Comparison of ENCODE assay signal across 14 cellular contexts in the genomic region with DNA sequence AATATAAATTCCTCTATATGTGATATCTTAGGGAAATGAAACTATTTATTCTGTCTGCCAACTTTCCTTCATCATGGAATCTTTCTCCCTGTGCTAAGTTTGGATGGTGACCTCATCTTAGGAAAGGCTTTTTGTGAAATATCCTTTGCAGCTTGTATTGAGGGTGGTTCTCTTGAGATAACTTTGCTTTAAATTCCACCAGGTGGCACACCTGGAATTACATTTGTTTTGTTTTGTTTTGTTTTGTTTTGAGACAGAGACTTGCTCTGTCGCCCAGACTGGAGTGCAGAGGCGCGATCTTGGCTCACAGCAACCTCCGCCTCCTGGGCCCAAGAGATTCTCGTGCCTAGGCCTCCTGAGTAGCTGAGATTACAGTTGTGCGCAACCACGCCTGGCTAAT. TPM values are rescaled to one million over a fixed set of nuclear protein-coding genes. Genes with fewer than 3 reads are reported as not detected.
A peak's percentile ranks its signal among the peaks of the same experiment; 100 is the strongest.
DNase-seq lines count a peak whose midpoint lies in the region; ATAC-seq, FAIRE-seq and TF ChIP-seq lines count a peak whose summit lies in the region.
"Had no signal": no experiment of that assay in that cellular context is flagged by ENCODE, and none has a peak within 500 bp of the region (broad histone marks: within the 10 kb centered on the region; RNA-seq: fewer than 3 reads in every experiment).

No MANE protein-coding gene starts in this region.

- H2AFZ ChIP-seq in HepG2 (ENCODE audit: low read length), result no peak overlapping the region

- no peak for TF ChIP-seq POLR2A in HepG2 (IDR thresholded peaks at IDR 0.05; ENCODE audit: insufficient read depth in 1 of 2, low read depth in 2 of 2, low read length in 2 of 2)

- H4K20me1 ChIP-seq in HepG2 (ENCODE audit: insufficient read depth, low read length), result no peaks in the 10 kb centered on the region

- in situ Hi-C loops in HepG2 (cut with HindIII; ENCODE audit: extremely low pct_ligation_motif_present, low pct_unique_long_range_greater_than_20kb), result no loop called here

- H3K27me3 ChIP-seq in liver (ENCODE audit: control insufficient read depth in 4 of 4, insufficient read depth in 4 of 4, low read length in 3 of 4) (no peaks in the 10 kb centered on the region), HepG2 (ENCODE audit: control insufficient read depth in 1 of 2, insufficient read depth in 2 of 2, low read length in 2 of 2) (no peaks in the 10 kb centered on the region)
- H3K27me3 ChIP-seq: dorsolateral prefrontal cortex had no signal

- 85% methylated on average over 7 of the region's 7 CpGs for WGBS in liver
- WGBS in HepG2 (ENCODE audit: low lambda C conversion rate), result 51% methylated on average over 7 of the region's 7 CpGs

- H3K4me3 ChIP-seq in liver (ENCODE audit: low read depth in 1 of 3, low read length in 3 of 3) (no peak overlapping the region), HepG2 (replicated peaks in 1 of 3; ENCODE audit: insufficient read depth in 1 of 3, low read depth in 2 of 3, low read length in 3 of 3) (no peak overlapping the region), cardiac fibroblast (replicated peaks in 1 of 2; ENCODE audit: low read depth in 2 of 2, low read length in 2 of 2) (no peak overlapping the region)
- H3K4me3 ChIP-seq: dorsolateral prefrontal cortex, left lung had no signal

- ATAC-seq in HepG2 (no peak), Right ventricle myocardium superior (ENCODE audit: poor library complexity) (no peak), HG02840 (IDR thresholded peaks at IDR 0.05; ENCODE audit: low FRiP score, unreplicated experiment) (no peak)
- no peak for ATAC-seq in stimulated activated naive CD8-positive, alpha-beta T cell treated with anti-CD3 and anti-CD28 coated beads, Interleukin-15, amount 100 ng/mL, for 72 hours
- ATAC-seq: left lung had no signal

- H3K4me1 Mint-ChIP-seq in stimulated activated naive CD8-positive, alpha-beta T cell treated with anti-CD3 and anti-CD28 coated beads, Interleukin-15, amount 100 ng/mL, for 72 hours, result peaks cover 20% of the 10 kb centered on the region

- intact Hi-C loops in HepG2 (cut with micrococcal nuclease; ENCODE audit: unreplicated experiment) (no loop called here), Right ventricle myocardium superior (cut with DNase I) (no loop called here)

- POLR2A ChIA-PET in HepG2 (lab: Yijun Ruan, JAX), result no interaction called here

- H3K79me2 ChIP-seq in HepG2 (ENCODE audit: insufficient read depth, low read length), result no peaks in the 10 kb centered on the region

- H3K27ac ChIP-seq in liver (ENCODE audit: low read depth in 1 of 2, low read length in 2 of 2), result no peak overlapping the region
- H3K27ac ChIP-seq in HepG2 (ENCODE audit: extremely low read length, insufficient read depth, low read length), result no peak overlapping the region
- H3K27ac ChIP-seq: dorsolateral prefrontal cortex, left lung, neutrophil had no signal

- TF ChIP-seq CTCF in liver (IDR thresholded peaks at IDR 0.05; ENCODE audit: low read depth, low read length, missing input control), result peak; percentile 5
- TF ChIP-seq CTCF in HepG2 (CRISPR knock-in tag; IDR thresholded peaks at IDR 0.05), result no peak
- peak; percentile 46; the same call in 1 of the 2 replicates for TF ChIP-seq CTCF in LNCAP (IDR thresholded peaks at IDR 0.05)
- no peak for TF ChIP-seq CTCF in cardiac fibroblast (IDR thresholded peaks at IDR 0.05; ENCODE audit: low read depth, low read length)

- H3K4me1 ChIP-seq in liver (ENCODE audit: control insufficient read depth in 4 of 4, insufficient read depth in 4 of 4, low read length in 3 of 4) (no peaks in the 10 kb centered on the region), HepG2 (ENCODE audit: insufficient read depth, low read length) (no peaks in the 10 kb centered on the region)

- H3K4me3 Mint-ChIP-seq in stimulated activated naive CD8-positive, alpha-beta T cell treated with anti-CD3 and anti-CD28 coated beads, Interleukin-15, amount 100 ng/mL, for 72 hours, result no peak overlapping the region

- H3K9ac ChIP-seq in liver (ENCODE audit: low read depth in 1 of 2, low read length in 2 of 2), result no peak overlapping the region
- H3K9ac ChIP-seq in HepG2 (ENCODE audit: insufficient read depth, low read depth, low read length), result no peak overlapping the region

- BruUV-seq in HepG2 (replicated peaks; lab: Mats Ljungman, UMichigan), result no TSS peak

- CTCF ChIA-PET in HepG2 (lab: Yijun Ruan, JAX; ENCODE audit: low intra/inter-chr PET ratio, low total read pairs), result no interaction called here

- H3K9me3 ChIP-seq in liver (ENCODE audit: control insufficient read depth in 4 of 4, low read length in 3 of 4), result no peaks in the 10 kb centered on the region
- no peaks in the 10 kb centered on the region for H3K9me3 ChIP-seq in HepG2 (ENCODE audit: low read length)
- H3K9me3 ChIP-seq: left lung, neutrophil had no signal

- DNase-seq in HepG2 (ENCODE audit: low spot score) (no peak), cardiac fibroblast (ENCODE audit: low read depth in 2 of 2) (peak; percentile 1 to 33), Right ventricle myocardium superior (no peak), SKM-1 (lab: John Stamatoyannopoulos, UW; ENCODE audit: unreplicated experiment) (no peak)
- DNase-seq in stimulated activated naive CD8-positive, alpha-beta T cell treated with anti-CD3 and anti-CD28 coated beads, Interleukin-15, amount 100 ng/mL, for 72 hours, result no peak
- DNase-seq: amniotic stem cell, dorsolateral prefrontal cortex, left lung, NCI-H748 treated with DMSO at 0.1 percent for 48 hours had no signal

- no peak for FAIRE-seq in HepG2 (lab: Jason Lieb, UNC)

- no peaks in the 10 kb centered on the region for H3K9me3 Mint-ChIP-seq in stimulated activated naive CD8-positive, alpha-beta T cell treated with anti-CD3 and anti-CD28 coated beads, Interleukin-15, amount 100 ng/mL, for 72 hours

- TF ChIP-seq RAD21 in liver (IDR thresholded peaks at IDR 0.05) (peak in 1 of 2 donors; percentile 13), HepG2 (CRISPR knock-in tag; IDR thresholded peaks at IDR 0.05) (no peak)

- H3K36me3 ChIP-seq in liver (ENCODE audit: control insufficient read depth in 4 of 4, insufficient read depth in 3 of 4, low read depth in 1 of 4, low read length in 3 of 4) (no peaks in the 10 kb centered on the region), HepG2 (replicated peaks in 1 of 2; ENCODE audit: control insufficient read depth in 1 of 2, insufficient read depth in 2 of 2, low read length in 2 of 2) (no peaks in the 10 kb centered on the region)
- H3K36me3 ChIP-seq: left lung, neutrophil had no signal

- TF ChIP-seq EP300 in HepG2 (IDR thresholded peaks at IDR 0.05; ENCODE audit: low read depth in 2 of 2, low read length in 2 of 2) (no peak), HepG2 (CRISPR knock-in tag; IDR thresholded peaks at IDR 0.05; ENCODE audit: borderline replicate concordance) (no peak)

- H3K27me3 Mint-ChIP-seq in stimulated activated naive CD8-positive, alpha-beta T cell treated with anti-CD3 and anti-CD28 coated beads, Interleukin-15, amount 100 ng/mL, for 72 hours, result peaks cover 52% of the 10 kb centered on the region

- H3K4me2 ChIP-seq in HepG2 (ENCODE audit: low read depth, low read length), result no peak overlapping the region

- H3K27ac Mint-ChIP-seq in stimulated activated naive CD8-positive, alpha-beta T cell treated with anti-CD3 and anti-CD28 coated beads, Interleukin-15, amount 100 ng/mL, for 72 hours, result no peak overlapping the region

RNA-seq across cellular contexts. Expression of a gene that starts 7.6 kb away (rescaled TPM):
- total RNA-seq in liver (under 1 TPM in 1 of 2 donors, not detected in 1; 0.09 TPM), HepG2 (2016; rRNA removed; fragmentation: Illumina TruSeq; extraction: Trizol) (not detected in 2 replicates), Right ventricle myocardium superior (not detected)
- polyA plus RNA-seq in liver (under 1 TPM in 1 of 2 donors, not detected in 1; 0.02 TPM), HepG2 (2011; rRNA removed) (not detected in 2 replicates)
- not detected in 2 replicates for total RNA-seq in HepG2 (2016; cell fraction: cytosol; rRNA removed; fragmentation: Illumina TruSeq; extraction: Trizol; ENCODE audit: low read depth)
- not detected in 2 replicates for total RNA-seq in HepG2 (2016; cell fraction: insoluble cytoplasmic fraction; rRNA removed; fragmentation: Illumina TruSeq; extraction: Trizol)
- not detected in 2 replicates for total RNA-seq in HepG2 (2016; cell fraction: membrane; rRNA removed; fragmentation: Illumina TruSeq; extraction: Trizol)
- total RNA-seq in HepG2 (2016; cell fraction: nucleus; rRNA removed; fragmentation: Illumina TruSeq; extraction: Trizol), result not detected in 2 replicates
- polyA plus RNA-seq in HepG2 (2011; cell fraction: cytosol; rRNA removed), result not detected in 2 replicates
- not detected in 2 replicates for polyA plus RNA-seq in HepG2 (2011; cell fraction: nucleus; rRNA removed)
- polyA plus RNA-seq in HepG2 (2012), result not detected in 2 replicates
- polyA plus RNA-seq in HepG2 (2016; cell fraction: cytosol; fragmentation: Illumina TruSeq; extraction: Trizol; ENCODE audit: low read depth), result not detected in 2 replicates
- polyA plus RNA-seq in HepG2 (2016; cell fraction: insoluble cytoplasmic fraction; fragmentation: Illumina TruSeq; extraction: Trizol; ENCODE audit: low read depth), result not detected in 2 replicates
- polyA plus RNA-seq in HepG2 (2016; cell fraction: membrane; fragmentation: Illumina TruSeq; extraction: Trizol; ENCODE audit: low read depth), result not detected in 2 replicates
- polyA plus RNA-seq in HepG2 (2016; cell fraction: nucleus; fragmentation: Illumina TruSeq; extraction: Trizol; ENCODE audit: insufficient read depth, low read depth), result not detected in 2 replicates
- polyA minus RNA-seq in HepG2 (2011; rRNA and poly(A)+ RNA removed; ENCODE audit: low replicate concordance), result not detected in 2 replicates
- polyA minus RNA-seq in HepG2 (2011; cell fraction: cytosol; rRNA and poly(A)+ RNA removed), result not detected in 2 replicates
- polyA minus RNA-seq in HepG2 (2011; cell fraction: nucleus; rRNA and poly(A)+ RNA removed), result not detected in 2 replicates
- total RNA-seq: dorsolateral prefrontal cortex had no signal
- polyA plus RNA-seq: BJ had no signal

RNA-seq across cellular contexts. Expression of a gene that starts 43.1 kb away (rescaled TPM):
- under 1 TPM; 0.33 to 0.89 TPM for total RNA-seq in liver
- polyA plus RNA-seq in liver, result under 1 TPM; 0.24 TPM
- total RNA-seq in HepG2 (2016; rRNA removed; fragmentation: Illumina TruSeq; extraction: Trizol), result not detected in 2 replicates
- total RNA-seq in HepG2 (2016; cell fraction: cytosol; rRNA removed; fragmentation: Illumina TruSeq; extraction: Trizol; ENCODE audit: low read depth), result not detected in 2 replicates
- not detected in 2 replicates for total RNA-seq in HepG2 (2016; cell fraction: insoluble cytoplasmic fraction; rRNA removed; fragmentation: Illumina TruSeq; extraction: Trizol)
- not detected in 2 replicates for total RNA-seq in HepG2 (2016; cell fraction: membrane; rRNA removed; fragmentation: Illumina TruSeq; extraction: Trizol)
- not detected in 2 replicates for total RNA-seq in HepG2 (2016; cell fraction: nucleus; rRNA removed; fragmentation: Illumina TruSeq; extraction: Trizol)
- not detected in 2 replicates for polyA plus RNA-seq in HepG2 (2011; rRNA removed)
- polyA plus RNA-seq in HepG2 (2011; cell fraction: cytosol; rRNA removed), result not detected in 2 replicates
- polyA plus RNA-seq in HepG2 (2011; cell fraction: nucleus; rRNA removed), result not detected in 2 replicates
- polyA plus RNA-seq in HepG2 (2012), result not detected in 2 replicates
- polyA plus RNA-seq in HepG2 (2016; cell fraction: cytosol; fragmentation: Illumina TruSeq; extraction: Trizol; ENCODE audit: low read depth), result not detected in 2 replicates
- not detected in 2 replicates for polyA plus RNA-seq in HepG2 (2016; cell fraction: insoluble cytoplasmic fraction; fragmentation: Illumina TruSeq; extraction: Trizol; ENCODE audit: low read depth)
- not detected in 2 replicates for polyA plus RNA-seq in HepG2 (2016; cell fraction: membrane; fragmentation: Illumina TruSeq; extraction: Trizol; ENCODE audit: low read depth)
- polyA plus RNA-seq in HepG2 (2016; cell fraction: nucleus; fragmentation: Illumina TruSeq; extraction: Trizol; ENCODE audit: insufficient read depth, low read depth), result not detected in 2 replicates
- not detected in 2 replicates for polyA minus RNA-seq in HepG2 (2011; rRNA and poly(A)+ RNA removed; ENCODE audit: low replicate concordance)
- not detected in 2 replicates for polyA minus RNA-seq in HepG2 (2011; cell fraction: cytosol; rRNA and poly(A)+ RNA removed)
- not detected in 2 replicates for polyA minus RNA-seq in HepG2 (2011; cell fraction: nucleus; rRNA and poly(A)+ RNA removed)
- total RNA-seq in Right ventricle myocardium superior, result 0.19 TPM
- polyA plus RNA-seq: BJ had no signal

Comparison
In these comparisons a context has a peak if more than half of its experiments do, and no peak if none do; other contexts are left out.
1. CTCF ChIP-seq: peak in liver (single experiment) and LNCAP (single experiment); none in HepG2 (single experiment) and cardiac fibroblast (single experiment).
2. DNase-seq: peak in cardiac fibroblast (2 of 2); none in HepG2 (single experiment), Right ventricle myocardium superior (single experiment), stimulated activated naive CD8-positive, alpha-beta T cell treated with anti-CD3 and anti-CD28 coated beads, Interleukin-15, amount 100 ng/mL, for 72 hours (0 of 2) and SKM-1 (single experiment).